8 cellular contexts compared by ENCODE assay signal in the genomic region with DNA sequence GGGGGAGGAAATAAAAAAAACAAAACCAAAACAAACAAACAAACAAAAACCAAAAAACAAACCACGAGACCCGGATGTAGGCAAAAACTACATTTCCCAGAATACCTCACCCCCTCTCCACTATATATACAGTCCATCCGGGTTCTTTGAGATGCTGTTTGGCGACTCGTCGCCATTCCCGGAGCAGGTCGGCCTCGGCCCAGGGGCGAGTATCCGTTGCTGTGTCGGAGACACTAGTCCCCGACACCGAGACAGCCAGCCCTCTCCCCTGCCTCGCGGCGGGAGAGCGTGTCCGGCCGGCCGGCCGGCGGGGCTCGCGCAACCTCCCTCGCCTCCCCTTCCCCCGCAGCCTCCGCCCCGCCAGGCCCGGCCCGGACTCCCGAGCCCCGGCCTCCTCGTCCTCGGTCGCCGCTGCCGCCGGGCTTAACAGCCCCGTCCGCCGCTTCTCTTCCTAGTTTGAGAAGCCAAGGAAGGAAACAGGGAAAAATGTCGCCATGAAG. TPM values are rescaled to one million over a fixed set of nuclear protein-coding genes. Genes with fewer than 3 reads are reported as not detected.
DNase-seq lines count a peak whose midpoint lies in the region; ATAC-seq and TF ChIP-seq lines count a peak whose summit lies in the region.

A gene (plus strand): TSS at position 154 of the 500 bp plus-strand sequence. CDS start 456 bp downstream, outside the sequence.

- H3K4me3 Mint-ChIP-seq in T-helper 17 cell, result peak within 1 kb of the TSS; percentile 98

- H3K36me3 Mint-ChIP-seq in T-helper 17 cell (ENCODE audit: low read depth), result peaks cover 2% of the 10 kb centered on the region

- TF ChIP-seq CTCF in GM10266 (IDR thresholded peaks at IDR 0.05; ENCODE audit: control insufficient read depth, insufficient read depth, low read depth, missing control alignments) (no peak), upper lobe of left lung (IDR thresholded peaks at IDR 0.05) (no peak)

- H3K27ac ChIP-seq in upper lobe of left lung, result peak within 1 kb of the TSS; percentile 91 to 97 (median 94)

- no peaks in the 10 kb centered on the region for H3K36me3 ChIP-seq in upper lobe of left lung

- DNase-seq in GM10266 (ENCODE audit: extremely low spot score) (peak; percentile 93), NCI-H146 (lab: John Stamatoyannopoulos, UW) (peak; percentile 89), T-helper 17 cell (peak; percentile 56 to 60 (median 56)), amniotic stem cell (lab: John Stamatoyannopoulos, UW) (peak; percentile 67), left cardiac atrium (peak; percentile 73), pons (ENCODE audit: low spot score) (peak; percentile 88), upper lobe of left lung (peak; percentile 77 to 92)

- TF ChIP-seq POLR2A in upper lobe of left lung (IDR thresholded peaks at IDR 0.05), result peak in 3 of 4 donors; percentile 92 to 99 (median 98)

- H3K27ac Mint-ChIP-seq in T-helper 17 cell, result peak within 1 kb of the TSS; percentile 97

- H3K27me3 ChIP-seq in upper lobe of left lung, result no peaks in the 10 kb centered on the region

- peaks cover 35 to 52% (median 40%) of the 10 kb centered on the region in 4 donors for H3K4me1 ChIP-seq in upper lobe of left lung

- TF ChIP-seq EP300 in upper lobe of left lung (IDR thresholded peaks at IDR 0.05), result no peak

- H3K27me3 Mint-ChIP-seq in T-helper 17 cell, result no peaks in the 10 kb centered on the region

- intact Hi-C loops in left cardiac atrium (cut with DNase I), result no loop called here

- peaks cover 40% of the 10 kb centered on the region for H3K4me1 Mint-ChIP-seq in T-helper 17 cell

- peak within 1 kb of the TSS; percentile 59 to 73 (median 65) for H3K4me3 ChIP-seq in upper lobe of left lung

- H3K9me3 ChIP-seq in T-helper 17 cell (ENCODE audit: control insufficient read depth, low read length, poor library complexity, severe bottlenecking) (no peaks in the 10 kb centered on the region), upper lobe of left lung (no peaks in the 10 kb centered on the region)

- ATAC-seq in HG02759 (IDR thresholded peaks at IDR 0.05; ENCODE audit: unreplicated experiment) (peak; percentile 75), T-helper 17 cell (peak; percentile 74), left cardiac atrium (peak; percentile 84 to 85), upper lobe of left lung (ENCODE audit: low FRiP score in 2 of 2) (peak; percentile 80 to 90)

- 0 to 1% methylated on average over 6 to 14 of the region's 43 CpGs for WGBS in upper lobe of left lung, 2 donors

RNA-seq across cellular contexts. Expression of the gene that starts here (rescaled TPM):
- 100 to 1,000 TPM; 372 to 430 TPM for total RNA-seq in T-helper 17 cell
- total RNA-seq in left cardiac atrium, result 100 to 1,000 TPM; 225 to 240 TPM
- total RNA-seq in upper lobe of left lung, result 100 to 1,000 TPM; 189 to 456 (median 243) TPM

Comparison
In these comparisons a context has a peak if more than half of its experiments do, and no peak if none do; other contexts are left out.
1. Peak in every context shown above with its lines: DNase-seq, ATAC-seq, H3K4me3 ChIP-seq and H3K27ac ChIP-seq.